1 cellular context compared by ENCODE assay signal in genomic region chr11:14907411-14908213, GRCh38.
TF ChIP-seq lines count a peak whose summit lies in the region.

No MANE protein-coding gene starts in this region.

TF ChIP-seq in HepG2, 621 proteins besides CTCF, POLR2A, EP300 and RAD21 (continued from another document and continues in another):
- TF ChIP-seq SMAD9 (CRISPR knock-in tag; IDR thresholded peaks at IDR 0.05) (0 out of 2 replicates have a peak, but pooled peaks have one; percentile 63), ARNTL (CRISPR knock-in tag; IDR thresholded peaks at IDR 0.05) (no peak), ZMYM4 (CRISPR knock-in tag; IDR thresholded peaks at IDR 0.05) (peak; percentile 82), ZNF646 (CRISPR knock-in tag; IDR thresholded peaks at IDR 0.05) (peak; percentile 25; the same call in 1 of the 2 replicates), ZNF44 (CRISPR knock-in tag; IDR thresholded peaks at IDR 0.05) (0 out of 2 replicates have a peak, but pooled peaks have one; percentile 40), PITX1 (CRISPR knock-in tag; IDR thresholded peaks at IDR 0.05) (peak; percentile 77), MXD3 (CRISPR knock-in tag; IDR thresholded peaks at IDR 0.05) (0 out of 2 replicates have a peak, but pooled peaks have one; percentile 42), MAFK (conservative IDR thresholded peaks at IDR 0.05 in 1 of 2, IDR thresholded peaks at IDR 0.05 in 1 of 2; ENCODE audit: low read length in 2 of 2) (no peak), ATF7 (IDR thresholded peaks at IDR 0.05) (no peak), ATF7 (CRISPR knock-in tag; IDR thresholded peaks at IDR 0.05) (peak; percentile 46; the same call in 1 of the 2 replicates), AKAP8 (CRISPR knock-in tag; IDR thresholded peaks at IDR 0.05) (no peak), ARID5B (CRISPR knock-in tag; IDR thresholded peaks at IDR 0.05) (peak; percentile 41; the same call in 1 of the 2 replicates), TFAP4 (IDR thresholded peaks at IDR 0.05; ENCODE audit: borderline replicate concordance, low read depth) (peak; percentile 23; the same call in 1 of the 2 replicates), CSRNP1 (CRISPR knock-in tag; IDR thresholded peaks at IDR 0.05) (0 out of 2 replicates have a peak, but pooled peaks have one; percentile 53), ZNF407 (CRISPR knock-in tag; IDR thresholded peaks at IDR 0.05; ENCODE audit: not compliant biosample characterization) (peak; percentile 78), ZNF609 (CRISPR knock-in tag; IDR thresholded peaks at IDR 0.05; ENCODE audit: borderline replicate concordance) (no peak), TOE1 (CRISPR knock-in tag; IDR thresholded peaks at IDR 0.05) (no peak)
